In genomic region chr20:64160118-64160517, GRCh38 we compare ENCODE assay signal across 30 cellular contexts. TPM values are rescaled to one million over a fixed set of nuclear protein-coding genes. Genes with fewer than 3 reads are reported as not detected.
DNase-seq lines count a peak whose midpoint lies in the region; ATAC-seq and TF ChIP-seq lines count a peak whose summit lies in the region.
"Had no signal": no experiment of that assay in that cellular context is flagged by ENCODE, and none has a peak within 500 bp of the region (broad histone marks: within the 10 kb centered on the region; RNA-seq: fewer than 3 reads in every experiment).

No MANE protein-coding gene starts in this region.

- no peak overlapping the region for H3K4me2 ChIP-seq in neural cell (ENCODE audit: low read length)

- H2AFZ ChIP-seq in neural cell (ENCODE audit: low read depth, low read length): no peak overlapping the region

- TF ChIP-seq EP300 in neural cell (conservative IDR thresholded peaks at IDR 0.05; ENCODE audit: poor library complexity, severe bottlenecking): no peak

- TF ChIP-seq CTCF in CD14-positive monocyte (IDR thresholded peaks at IDR 0.05) (no peak), neural cell (IDR thresholded peaks at IDR 0.05; ENCODE audit: poor library complexity, severe bottlenecking) (no peak)

- H3K27me3 ChIP-seq in neural cell (ENCODE audit: insufficient read depth, low read depth, low read length): no peaks in the 10 kb centered on the region
- H3K27me3 ChIP-seq: ascending aorta, thyroid gland had no signal

- H3K36me3 ChIP-seq in neural cell (ENCODE audit: insufficient read depth, low read length): no peaks in the 10 kb centered on the region
- H3K36me3 ChIP-seq: ascending aorta, cardiac muscle cell, colonic mucosa, left ventricle myocardium inferior, SJSA1, thyroid gland, uterus had no signal

- DNase-seq in CD14-positive monocyte (ENCODE audit: low spot score): peak; percentile 1
- DNase-seq in NCI-H1092 treated with DMSO at 0.1 percent for 48 hours (lab: John Stamatoyannopoulos, UW): peak; percentile 50
- peak; percentile 77 for DNase-seq in SK-N-DZ (ENCODE audit: low spot score)
- DNase-seq in NCI-H1694 (lab: John Stamatoyannopoulos, UW): no peak
- no peak for DNase-seq in cerebellar nuclear complex (lab: John Stamatoyannopoulos, UW)
- DNase-seq: ACHN; activated CD4-positive, alpha-beta T cell treated with anti-CD3 and anti-CD28 coated beads, Interleukin-2, amount 50 U/mL, for 1 hour; activated CD4-positive, CD25-positive, alpha-beta regulatory T cell; activated gamma-delta T cell treated with Interleukin-2 at 50 U/mL for 16 hours; activated T-cell treated with anti-CD3 and anti-CD28 coated beads, Interleukin-2, amount 50 U/mL, for 24 hours; colonic mucosa; effector memory CD4-positive, alpha-beta T cell; erythroblast; HCEC 1CT; islet precursor cell; Karpas-422; left ventricle myocardium inferior; NCI-H748 treated with DMSO at 0.1 percent for 48 hours; occipital lobe; psoas muscle; stimulated activated CD4-positive, alpha-beta T cell treated with anti-CD3 and anti-CD28 coated beads, Interleukin-4, amount 100 ng/mL, for 24 hours; T-cell; thyroid gland; uterus had no signal

- no peaks in the 10 kb centered on the region for H3K9me2 ChIP-seq in neural cell (ENCODE audit: insufficient read depth, low read length)

- no peak for ATAC-seq in HG03135 (IDR thresholded peaks at IDR 0.05; ENCODE audit: unreplicated experiment)
- ATAC-seq: psoas muscle, T-cell had no signal

- intact Hi-C loops in CD14-positive monocyte (cut with micrococcal nuclease): no loop called here

- peak overlapping the region; percentile 81 for H3K4me3 ChIP-seq in neural cell (ENCODE audit: low read length)
- H3K4me3 ChIP-seq: ascending aorta, cardiac muscle cell, colonic mucosa, left ventricle myocardium inferior, psoas muscle, SJSA1, thyroid gland, uterus had no signal

- H3K9ac ChIP-seq in neural cell (ENCODE audit: low read length): peak overlapping the region; percentile 95

- H3K9me3 ChIP-seq in neural cell (ENCODE audit: low read length): no peaks in the 10 kb centered on the region
- H3K9me3 ChIP-seq: ascending aorta, colonic mucosa, left ventricle myocardium inferior, psoas muscle, SJSA1, thyroid gland, uterus had no signal

- peaks cover 0 to 2% (median 0%) of the 10 kb centered on the region in 7 donors for H3K9me3 Mint-ChIP-seq in CD14-positive monocyte
- H3K9me3 Mint-ChIP-seq: activated T-cell treated with anti-CD3 and anti-CD28 coated beads, Interleukin-2, amount 50 U/mL, for 24 hours; T-cell had no signal

- no peak overlapping the region for H3K27ac Mint-ChIP-seq in CD14-positive monocyte
- H3K27ac Mint-ChIP-seq: activated T-cell treated with anti-CD3 and anti-CD28 coated beads, Interleukin-2, amount 50 U/mL, for 24 hours; T-cell had no signal

- H3K4me1 Mint-ChIP-seq in CD14-positive monocyte: no peaks in the 10 kb centered on the region

- peak overlapping the region in 1 of 2 donors; percentile 15 for H3K4me3 Mint-ChIP-seq in CD14-positive monocyte
- H3K4me3 Mint-ChIP-seq: activated T-cell treated with anti-CD3 and anti-CD28 coated beads, Interleukin-2, amount 50 U/mL, for 24 hours; T-cell had no signal

- H3F3A ChIP-seq in neural cell (ENCODE audit: insufficient read depth, low read length, poor library complexity, severe bottlenecking): peaks cover 3% of the 10 kb centered on the region

- no peak for TF ChIP-seq RAD21 in neural cell (conservative IDR thresholded peaks at IDR 0.05)

- H3K79me2 ChIP-seq in neural cell (replicated peaks; ENCODE audit: insufficient read depth, low read length): peaks cover 46% of the 10 kb centered on the region

- no peaks in the 10 kb centered on the region for H4K20me1 ChIP-seq in neural cell (ENCODE audit: insufficient read depth)

- peaks cover 23 to 37% (median 32%) of the 10 kb centered on the region in 3 donors for H3K27me3 Mint-ChIP-seq in CD14-positive monocyte (ENCODE audit: low read depth in 3 of 3)

- no peaks in the 10 kb centered on the region for H3K36me3 Mint-ChIP-seq in CD14-positive monocyte
- H3K36me3 Mint-ChIP-seq: T-cell had no signal

- H3K27ac ChIP-seq in neural cell (ENCODE audit: low read length): peak overlapping the region; percentile 99
- H3K27ac ChIP-seq: ascending aorta, cardiac muscle cell, colonic mucosa, left ventricle myocardium inferior, psoas muscle, SJSA1, thyroid gland, uterus had no signal

TF ChIP-seq in neural cell, 6 proteins besides CTCF, POLR2A, EP300 and RAD21:
- no peak for TF ChIP-seq REST (IDR thresholded peaks at IDR 0.05; ENCODE audit: borderline replicate concordance)
- TF ChIP-seq TAF1 (IDR thresholded peaks at IDR 0.05; ENCODE audit: low read depth): no peak
- no peak for TF ChIP-seq POLR2AphosphoS5 (IDR thresholded peaks at IDR 0.05)
- TF ChIP-seq SMC3 (conservative IDR thresholded peaks at IDR 0.05; ENCODE audit: poor library complexity): no peak
- no peak for TF ChIP-seq MXI1 (conservative IDR thresholded peaks at IDR 0.05; ENCODE audit: poor library complexity, severe bottlenecking)
- TF ChIP-seq EZH2 (IDR thresholded peaks at IDR 0.05; ENCODE audit: borderline replicate concordance, insufficient read depth, low read length, poor library complexity, severe bottlenecking): no peak

RNA-seq across cellular contexts. Expression of gene MYT1, which starts 4.1 kb away (rescaled TPM):
- polyA plus RNA-seq in CD14-positive monocyte (not detected), neural cell (35.8 and 42.4 TPM in 2 replicates)
- 17.7 and 19.3 TPM in 2 replicates for polyA plus RNA-seq in SK-N-DZ (2014; cell fraction: cytosol; rRNA removed)
- 35.0 and 57.9 TPM in 2 replicates for polyA plus RNA-seq in SK-N-DZ (2014; cell fraction: nucleus; rRNA removed)
- polyA minus RNA-seq in neural cell: 79.8 and 80.8 TPM in 2 replicates
- polyA plus RNA-seq: BJ had no signal

RNA-seq across cellular contexts. Expression of gene NPBWR2, which starts 52.8 kb away (rescaled TPM):
- polyA plus RNA-seq in CD14-positive monocyte (not detected), neural cell (not detected in 2 replicates)
- polyA plus RNA-seq in SK-N-DZ (2014; cell fraction: cytosol; rRNA removed): not detected in 2 replicates
- polyA plus RNA-seq in SK-N-DZ (2014; cell fraction: nucleus; rRNA removed): not detected in 2 replicates
- not detected in 2 replicates for polyA minus RNA-seq in neural cell
- polyA plus RNA-seq: BJ, cardiac muscle cell, psoas muscle had no signal

Comparison
In these comparisons a context has a peak if more than half of its experiments do, and no peak if none do; other contexts are left out.
1. DNase-seq: peak in CD14-positive monocyte (single experiment), NCI-H1092 treated with DMSO at 0.1 percent for 48 hours (single experiment) and SK-N-DZ (single experiment); none in NCI-H1694 (single experiment) and cerebellar nuclear complex (0 of 2).
2. RNA of gene MYT1, which starts 4.1 kb away (polyA plus RNA-seq): 35.8 to 42.4 TPM in neural cell; not detected in CD14-positive monocyte; every median in the first group is over 10 times any median in the second.